21 cellular contexts compared by ENCODE assay signal in genomic region chr4:7777871-7778523, GRCh38.
A peak's percentile ranks its signal among the peaks of the same experiment; 100 is the strongest.
DNase-seq lines count a peak whose midpoint lies in the region; ATAC-seq and TF ChIP-seq lines count a peak whose summit lies in the region.
"Had no signal": no experiment of that assay in that cellular context is flagged by ENCODE, and none has a peak within 500 bp of the region (broad histone marks: within the 10 kb centered on the region; RNA-seq: fewer than 3 reads in every experiment).

No MANE protein-coding gene starts in this region.

- peaks cover 14% of the 10 kb centered on the region for H3K36me3 ChIP-seq in left ventricle myocardium inferior
- peaks cover 11% of the 10 kb centered on the region for H3K36me3 ChIP-seq in colonic mucosa
- peaks cover 25 to 31% of the 10 kb centered on the region in 2 donors for H3K36me3 ChIP-seq in mucosa of rectum (ENCODE audit: control insufficient read depth in 2 of 2, insufficient read depth in 2 of 2, low read length in 2 of 2)
- H3K36me3 ChIP-seq in upper lobe of right lung: peaks cover 29% of the 10 kb centered on the region
- H3K36me3 ChIP-seq: neural progenitor cell had no signal

- H3K27me3 ChIP-seq in left ventricle myocardium inferior (ENCODE audit: low read depth) (no peaks in the 10 kb centered on the region), right cardiac atrium (ENCODE audit: control insufficient read depth, insufficient read depth) (no peaks in the 10 kb centered on the region), colonic mucosa (no peaks in the 10 kb centered on the region), mucosa of rectum (ENCODE audit: control insufficient read depth in 2 of 2, insufficient read depth in 2 of 2, low read length in 2 of 2) (no peaks in the 10 kb centered on the region), upper lobe of right lung (no peaks in the 10 kb centered on the region)
- H3K27me3 ChIP-seq: neural progenitor cell, testis had no signal

- H3K4me3 ChIP-seq in left ventricle myocardium inferior (peak overlapping the region; percentile 42), right cardiac atrium (ENCODE audit: low read length) (no peak overlapping the region), colonic mucosa (no peak overlapping the region), mucosa of rectum (ENCODE audit: low read length in 2 of 2) (no peak overlapping the region), upper lobe of right lung (no peak overlapping the region)
- H3K4me3 ChIP-seq: neural progenitor cell, psoas muscle, testis had no signal

- DNase-seq in left ventricle myocardium inferior (no peak), right cardiac atrium (no peak), colonic mucosa (no peak), upper lobe of right lung (peak; percentile 28), NCI-H748 treated with DMSO at 0.1 percent for 48 hours (lab: John Stamatoyannopoulos, UW) (no peak)
- no peak for DNase-seq in activated CD8-positive, alpha-beta memory T cell treated with anti-CD3 and anti-CD28 coated beads for 24 hours
- DNase-seq: activated CD4-positive, CD25-positive, alpha-beta regulatory T cell treated with anti-CD3 and anti-CD28 coated beads, Interleukin-2, amount 50 U/mL, for 72 hours; activated CD8-positive, alpha-beta memory T cell treated with anti-CD3 and anti-CD28 coated beads, Interleukin-2, amount 10 ng/mL, durations not matched to agents 7 days and 5 days; amniotic stem cell; CD4-positive, CD25-positive, alpha-beta regulatory T cell; foreskin fibroblast; GF-D8; hippocampal formation; NCI-H187 treated with DMSO at 0.1 percent for 48 hours; NCI-H345; psoas muscle; SK-N-SH; testis had no signal

- WGBS in right cardiac atrium: 68% methylated on average over 10 of the region's 10 CpGs

- intact Hi-C loops in left ventricle myocardium inferior (cut with micrococcal nuclease): no loop called here
- intact Hi-C loops in right cardiac atrium (cut with DNase I): no loop called here
- intact Hi-C loops in colonic mucosa (cut with DNase I): no loop called here
- intact Hi-C loops in upper lobe of right lung (cut with DNase I): no loop called here

- no peak overlapping the region for H3K9ac ChIP-seq in colonic mucosa (ENCODE audit: low read depth in 2 of 2, low read length in 2 of 2)
- H3K9ac ChIP-seq in mucosa of rectum (ENCODE audit: low read depth in 1 of 2, low read length in 2 of 2): no peak overlapping the region
- H3K9ac ChIP-seq: neural progenitor cell, SK-N-SH had no signal

- ATAC-seq in right cardiac atrium: no peak
- ATAC-seq in upper lobe of right lung: no peak
- ATAC-seq in HG03159 (IDR thresholded peaks at IDR 0.05; ENCODE audit: unreplicated experiment): no peak
- ATAC-seq: activated CD8-positive, alpha-beta memory T cell treated with anti-CD3 and anti-CD28 coated beads, Interleukin-2, amount 10 ng/mL, durations not matched to agents 7 days and 5 days; psoas muscle had no signal

- no peak for TF ChIP-seq CTCF in left ventricle myocardium inferior (IDR thresholded peaks at IDR 0.05; ENCODE audit: borderline replicate concordance)
- no peak for TF ChIP-seq CTCF in colonic mucosa (IDR thresholded peaks at IDR 0.05)
- no peak for TF ChIP-seq CTCF in upper lobe of right lung (IDR thresholded peaks at IDR 0.05)

- H3K4me1 ChIP-seq in left ventricle myocardium inferior: peaks cover 29% of the 10 kb centered on the region
- H3K4me1 ChIP-seq in right cardiac atrium (ENCODE audit: control insufficient read depth, insufficient read depth, low read length): peaks cover 11% of the 10 kb centered on the region
- H3K4me1 ChIP-seq in colonic mucosa: peaks cover 3% of the 10 kb centered on the region
- peaks cover 21 to 47% of the 10 kb centered on the region in 2 donors for H3K4me1 ChIP-seq in mucosa of rectum (ENCODE audit: control insufficient read depth in 2 of 2, insufficient read depth in 2 of 2, low read length in 2 of 2)
- peaks cover 36% of the 10 kb centered on the region for H3K4me1 ChIP-seq in upper lobe of right lung
- H3K4me1 ChIP-seq: psoas muscle had no signal

- H3K9me3 ChIP-seq in left ventricle myocardium inferior (replicated peaks) (no peaks in the 10 kb centered on the region), right cardiac atrium (ENCODE audit: control insufficient read depth, low read length) (no peaks in the 10 kb centered on the region), colonic mucosa (no peaks in the 10 kb centered on the region), mucosa of rectum (ENCODE audit: control insufficient read depth in 2 of 2, low read length in 2 of 2) (no peaks in the 10 kb centered on the region), upper lobe of right lung (no peaks in the 10 kb centered on the region)
- H3K9me3 ChIP-seq: psoas muscle, SK-N-SH, testis had no signal

- H3K27ac ChIP-seq in left ventricle myocardium inferior (replicated peaks) (no peak overlapping the region), right cardiac atrium (ENCODE audit: low read length) (no peak overlapping the region), colonic mucosa (peak overlapping the region; percentile 45), mucosa of rectum (ENCODE audit: low read depth in 2 of 2, low read length in 2 of 2) (peak overlapping the region; percentile 40 to 70), upper lobe of right lung (peak overlapping the region; percentile 77)
- H3K27ac ChIP-seq: neural progenitor cell, psoas muscle had no signal

Comparison
In these comparisons a context has a peak if more than half of its experiments do, and no peak if none do; other contexts are left out.
1. H3K27ac ChIP-seq: peak in colonic mucosa (single experiment), mucosa of rectum (2 of 2) and upper lobe of right lung (single experiment); none in left ventricle myocardium inferior (single experiment) and right cardiac atrium (single experiment).